In the genomic region with DNA sequence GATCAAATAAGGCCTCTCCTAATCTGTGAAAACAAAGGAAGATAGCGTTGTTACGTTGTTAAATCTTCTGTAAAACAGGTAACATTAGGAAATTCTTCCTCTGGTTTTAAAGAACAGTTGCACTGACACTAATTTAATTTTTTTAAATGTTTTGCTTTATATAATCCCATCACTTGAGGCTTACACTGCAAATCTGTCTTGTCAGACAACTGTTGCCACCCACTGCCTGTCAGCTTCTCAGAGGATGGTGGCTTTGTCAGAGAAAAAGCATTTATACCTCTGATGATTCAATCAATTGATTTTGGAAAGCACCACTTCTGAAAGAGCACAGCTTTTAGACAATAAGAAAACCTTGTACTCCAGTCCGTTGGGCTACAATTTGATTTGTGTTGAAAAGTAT, we compare ENCODE assay signal across 19 cellular contexts.
"Had no signal": no experiment of that assay in that cellular context is flagged by ENCODE, and none has a peak within 500 bp of the region (broad histone marks: within the 10 kb centered on the region; RNA-seq: fewer than 3 reads in every experiment).

No MANE protein-coding gene starts in this region.

- FAIRE-seq: islet of Langerhans, urothelium cell line had no signal

- H3K4me3 ChIP-seq: coronary artery, heart left ventricle, prostate gland, spleen had no signal

- H3K79me2 ChIP-seq: parathyroid adenoma had no signal

- H3K9ac ChIP-seq: parathyroid adenoma had no signal

- H3K9me3 ChIP-seq: prostate gland, spleen had no signal

- H3K27me3 ChIP-seq: heart left ventricle, spleen had no signal

- DNase-seq: effector CD4-positive, alpha-beta T cell; foreskin melanocyte; heart left ventricle; kidney glomerular epithelial cell; mesendoderm; naive thymus-derived CD4-positive, alpha-beta T cell; retina; spleen; stimulated activated CD4-positive, alpha-beta T cell treated with anti-CD3 and anti-CD28 coated beads, Interleukin-15, amount 100 ng/mL, for 24 hours; stimulated activated CD4-positive, alpha-beta T cell treated with anti-CD3 and anti-CD28 coated beads, Interleukin-2, amount 100 ng/mL, for 24 hours; stimulated activated CD4-positive, alpha-beta T cell treated with anti-CD3 and anti-CD28 coated beads, Interleukin-4, amount 100 ng/mL, for 4 hours; stimulated activated naive B cell treated with anti-CD40 and anti-IgM and Interleukin-4, amounts not matched to agents 10 μg/mL and 1 μg/mL and 100 μg/mL, for 72 hours; stimulated activated naive CD8-positive, alpha-beta T cell treated with anti-CD3 and anti-CD28 coated beads, Interleukin-15, amount 100 ng/mL, for 72 hours; substantia nigra had no signal

- H3K27ac ChIP-seq: coronary artery, heart left ventricle, parathyroid adenoma, prostate gland, spleen had no signal

- H2AFZ ChIP-seq: parathyroid adenoma had no signal

- H3K36me3 ChIP-seq: heart left ventricle, prostate gland, spleen had no signal

- H3K4me1 ChIP-seq: heart left ventricle, parathyroid adenoma, prostate gland, spleen had no signal
